ENCODE assay signal across 2 cellular contexts in genomic region chr16:68300736-68301459, GRCh38.
TF ChIP-seq lines count a peak whose summit lies in the region.

No MANE protein-coding gene starts in this region.

TF ChIP-seq in HepG2, 621 proteins besides CTCF, POLR2A, EP300 and RAD21 (continues in another document):
- peak; percentile 56 for TF ChIP-seq POLR2G (IDR thresholded peaks at IDR 0.05; ENCODE audit: low read depth, low read length)
- no peak for TF ChIP-seq ZNF737 (CRISPR knock-in tag; IDR thresholded peaks at IDR 0.05; ENCODE audit: borderline replicate concordance)
- no peak for TF ChIP-seq MED13 (CRISPR knock-in tag; IDR thresholded peaks at IDR 0.05)
- no peak for TF ChIP-seq AKNA (CRISPR knock-in tag; IDR thresholded peaks at IDR 0.05; ENCODE audit: borderline replicate concordance)
- no peak for TF ChIP-seq KDM1A (CRISPR knock-in tag; IDR thresholded peaks at IDR 0.05)
- peak; percentile 48; the same call in 1 of the 2 replicates for TF ChIP-seq SSRP1 (CRISPR knock-in tag; IDR thresholded peaks at IDR 0.05)
- TF ChIP-seq ZNF572 (CRISPR knock-in tag; IDR thresholded peaks at IDR 0.05): no peak
- no peak for TF ChIP-seq HMGA1 (CRISPR knock-in tag; conservative IDR thresholded peaks at IDR 0.05)
- TF ChIP-seq SRY (CRISPR knock-in tag; IDR thresholded peaks at IDR 0.05): no peak
- TF ChIP-seq NFKB2 (CRISPR knock-in tag; IDR thresholded peaks at IDR 0.05; ENCODE audit: borderline replicate concordance): no peak
- TF ChIP-seq KIAA2018 (CRISPR knock-in tag; IDR thresholded peaks at IDR 0.05; ENCODE audit: borderline replicate concordance): no peak

TF ChIP-seq in HEK293T, 16 proteins besides CTCF, POLR2A, EP300 and RAD21:
- TF ChIP-seq ZNF384 (IDR thresholded peaks at IDR 0.05): no peak
- TF ChIP-seq NFRKB (IDR thresholded peaks at IDR 0.05): no peak
- no peak for TF ChIP-seq PKNOX1 (IDR thresholded peaks at IDR 0.05)
- TF ChIP-seq HDGF (IDR thresholded peaks at IDR 0.05; ENCODE audit: borderline replicate concordance): no peak
- no peak for TF ChIP-seq FOXK2 (IDR thresholded peaks at IDR 0.05)
- TF ChIP-seq ELF4 (IDR thresholded peaks at IDR 0.05): no peak
- no peak for TF ChIP-seq ARNT (IDR thresholded peaks at IDR 0.05)
TF ChIP-seq in HEK293T: peak in this region for 0.
